15 cellular contexts compared by ENCODE assay signal in genomic region chr5:69129413-69129812, GRCh38. TPM values are rescaled to one million over a fixed set of nuclear protein-coding genes. Genes with fewer than 3 reads are reported as not detected.
DNase-seq lines count a peak whose midpoint lies in the region; ATAC-seq and TF ChIP-seq lines count a peak whose summit lies in the region.
"Had no signal": no experiment of that assay in that cellular context is flagged by ENCODE, and none has a peak within 500 bp of the region (broad histone marks: within the 10 kb centered on the region; RNA-seq: fewer than 3 reads in every experiment).

No MANE protein-coding gene starts in this region.

- H3K27ac ChIP-seq in IMR-90 (ENCODE audit: insufficient read depth, low read length) = no peak overlapping the region
- H3K27ac ChIP-seq: prostate gland had no signal

- peaks cover 0 to 3% of the 10 kb centered on the region in 2 experiments; a peak in 1 of 4 replicates for H3K79me1 ChIP-seq in IMR-90 (ENCODE audit: low read depth in 1 of 2, low read length in 2 of 2)

- BruUV-seq in IMR-90 (replicated peaks; lab: Mats Ljungman, UMichigan) = no TSS peak

- intact Hi-C loops in IMR-90 (cut with micrococcal nuclease) = no loop called here

- POLR2A ChIA-PET in IMR-90 (lab: Charles Lee; ENCODE audit: unreplicated experiment) = no interaction called here

- DNase-seq in AG20443 (ENCODE audit: low spot score) (peak; percentile 27), IMR-90 (peak; percentile 95), choroid plexus epithelial cell (ENCODE audit: low read depth) (peak; percentile 80), kidney tubule cell (ENCODE audit: low spot score) (peak; percentile 65), cortex of kidney (lab: John Stamatoyannopoulos, UW) (no peak)
- DNase-seq in stimulated activated naive CD4-positive, alpha-beta T cell treated with Interleukin-2 at 50 U/mL for 16 hours (lab: John Stamatoyannopoulos, UW) = no peak
- DNase-seq: activated CD4-positive, alpha-beta T cell treated with anti-CD3 and anti-CD28 coated beads for 36 hours; activated T-cell treated with anti-CD3 and anti-CD28 coated beads, Interleukin-2, amount 50 U/mL, for 24 hours; CD8-positive, alpha-beta memory T cell; left colon; NCI-H1417 treated with DMSO at 0.1 percent for 48 hours; NCI-H446 treated with DMSO at 0.1 percent for 48 hours had no signal

- no peaks in the 10 kb centered on the region for H4K20me1 ChIP-seq in IMR-90 (ENCODE audit: insufficient read depth, low read length)

- no peak overlapping the region for H3K9ac ChIP-seq in IMR-90 (ENCODE audit: low read depth, low read length)

- H2BK120ac ChIP-seq in IMR-90 (ENCODE audit: low read depth, low read length) = no peak overlapping the region

- peak overlapping the region; percentile 70 for H2BK5ac ChIP-seq in IMR-90 (ENCODE audit: low read depth, low read length, poor library complexity, severe bottlenecking)

- no peak overlapping the region for H3K4me3 ChIP-seq in IMR-90 (ENCODE audit: insufficient read depth, low read depth, low read length)
- H3K4me3 ChIP-seq in choroid plexus epithelial cell (ENCODE audit: low read depth, low read length) = no peak overlapping the region
- H3K4me3 ChIP-seq: prostate gland had no signal

- H3K18ac ChIP-seq in IMR-90 (ENCODE audit: low read depth, low read length) = no peak overlapping the region

- H3K56ac ChIP-seq in IMR-90 (ENCODE audit: extremely low read depth, insufficient read depth, low read length) = no peak overlapping the region

- no peaks in the 10 kb centered on the region for H3K9me3 ChIP-seq in IMR-90 (ENCODE audit: control insufficient read depth, insufficient read depth, low read length)
- H3K9me3 ChIP-seq: prostate gland had no signal

- ATAC-seq in IMR-90 (ENCODE audit: low read depth) (peak; percentile 91), HG03039 (IDR thresholded peaks at IDR 0.05; ENCODE audit: unreplicated experiment) (no peak), GM21447 (IDR thresholded peaks at IDR 0.05; ENCODE audit: unreplicated experiment) (no peak)
- ATAC-seq: activated CD4-positive, alpha-beta T cell treated with anti-CD3 and anti-CD28 coated beads for 36 hours; left colon had no signal

- CTCF ChIA-PET in IMR-90 (lab: Yijun Ruan, JAX) = no interaction called here

- H2BK20ac ChIP-seq in IMR-90 (ENCODE audit: low read depth, low read length) = no peak overlapping the region

- H3K36me3 ChIP-seq in IMR-90 (ENCODE audit: control insufficient read depth, insufficient read depth, low read length) = peaks cover 22% of the 10 kb centered on the region

- dilution Hi-C loops in IMR-90 (cut with HindIII; ENCODE audit: low sequenced_read_pairs, unreplicated experiment) = no loop called here

- no peak overlapping the region for H2AK9ac ChIP-seq in IMR-90 (replicated peaks; ENCODE audit: low read depth, low read length, poor library complexity)

- H3K4me2 ChIP-seq in IMR-90 (ENCODE audit: low read depth, low read length) = no peak overlapping the region

- TF ChIP-seq RAD21 in IMR-90 (IDR thresholded peaks at IDR 0.05; ENCODE audit: low read length) = no peak

- H2AFZ ChIP-seq in IMR-90 (replicated peaks; ENCODE audit: low read length, poor library complexity) = no peak overlapping the region

- no peak for TF ChIP-seq POLR2A in IMR-90 (IDR thresholded peaks at IDR 0.05; ENCODE audit: low read depth, low read length)

- no peaks in the 10 kb centered on the region for H3K9me1 ChIP-seq in IMR-90 (ENCODE audit: insufficient read depth, low read length)

- H4K5ac ChIP-seq in IMR-90 (ENCODE audit: low read depth, low read length) = no peak overlapping the region

- H4K91ac ChIP-seq in IMR-90 (ENCODE audit: insufficient read depth, low read depth, low read length) = no peak overlapping the region

- no peak overlapping the region for H4K8ac ChIP-seq in IMR-90 (ENCODE audit: low read depth in 2 of 2, low read length in 2 of 2)

- H3K23ac ChIP-seq in IMR-90 (ENCODE audit: low read depth, low read length) = no peak overlapping the region

- TF ChIP-seq CTCF in IMR-90 (conservative IDR thresholded peaks at IDR 0.05; ENCODE audit: low read depth, low read length) (no peak), choroid plexus epithelial cell (conservative IDR thresholded peaks at IDR 0.05; ENCODE audit: low read depth, low read length) (no peak)

- H3K4me1 ChIP-seq in IMR-90 (ENCODE audit: control insufficient read depth, insufficient read depth, low read length) = 0 out of 2 replicates have a peak, but pooled peaks cover 2% of the 10 kb centered on the region
- H3K4me1 ChIP-seq: prostate gland had no signal

- H3K27me3 ChIP-seq in IMR-90 (ENCODE audit: control insufficient read depth, insufficient read depth, low read length) = no peaks in the 10 kb centered on the region

- no peak overlapping the region for H3K14ac ChIP-seq in IMR-90 (replicated peaks; ENCODE audit: low read depth, low read length)

- H3K4ac ChIP-seq in IMR-90 (ENCODE audit: low read depth, low read length) = no peak overlapping the region

- in situ Hi-C loops in IMR-90 (cut with MboI; ENCODE audit: low sequenced_read_pairs) = no loop called here

- no peak overlapping the region for H2BK15ac ChIP-seq in IMR-90 (ENCODE audit: low read depth, low read length)

- no peak overlapping the region for H2AK5ac ChIP-seq in IMR-90 (ENCODE audit: low read depth, low read length)

TF ChIP-seq in IMR-90, 13 proteins besides CTCF, POLR2A, EP300 and RAD21:
- TF ChIP-seq, protein P1, sequence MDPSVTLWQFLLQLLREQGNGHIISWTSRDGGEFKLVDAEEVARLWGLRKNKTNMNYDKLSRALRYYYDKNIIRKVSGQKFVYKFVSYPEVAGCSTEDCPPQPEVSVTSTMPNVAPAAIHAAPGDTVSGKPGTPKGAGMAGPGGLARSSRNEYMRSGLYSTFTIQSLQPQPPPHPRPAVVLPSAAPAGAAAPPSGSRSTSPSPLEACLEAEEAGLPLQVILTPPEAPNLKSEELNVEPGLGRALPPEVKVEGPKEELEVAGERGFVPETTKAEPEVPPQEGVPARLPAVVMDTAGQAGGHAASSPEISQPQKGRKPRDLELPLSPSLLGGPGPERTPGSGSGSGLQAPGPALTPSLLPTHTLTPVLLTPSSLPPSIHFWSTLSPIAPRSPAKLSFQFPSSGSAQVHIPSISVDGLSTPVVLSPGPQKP (IDR thresholded peaks at IDR 0.05; ENCODE audit: borderline replicate concordance, low read depth, low read length) = no peak
- TF ChIP-seq SMC3 (IDR thresholded peaks at IDR 0.05; ENCODE audit: low read depth, low read length) (no peak), CEBPB (IDR thresholded peaks at IDR 0.05; ENCODE audit: low read depth, low read length) (peak; percentile 80), BHLHE40 (IDR thresholded peaks at IDR 0.05; ENCODE audit: low read depth, low read length) (peak; percentile 66), FOS (IDR thresholded peaks at IDR 0.05; ENCODE audit: low read depth, low read length) (peak; percentile 36; the same call in 1 of the 2 replicates), MAZ (IDR thresholded peaks at IDR 0.05; ENCODE audit: borderline replicate concordance, low read depth, low read length) (no peak)
TF ChIP-seq in IMR-90: peak in this region for 3.

RNA-seq across cellular contexts. Expression of gene SLC30A5, which starts 35.6 kb away (rescaled TPM):
- total RNA-seq in IMR-90 (2012; rRNA removed) = 34.8 and 63.3 TPM in 2 replicates
- 15.6 and 21.2 TPM in 2 replicates for polyA plus RNA-seq in IMR-90 (2012; rRNA removed)
- polyA plus RNA-seq in IMR-90 (2012; cell fraction: cytosol; rRNA removed) = 8.2 and 8.3 TPM in 2 replicates
- 9.8 and 38.2 TPM in 2 replicates for polyA plus RNA-seq in IMR-90 (2012; cell fraction: nucleus; rRNA removed; ENCODE audit: low replicate concordance)

RNA-seq across cellular contexts. Expression of gene CCNB1, which starts 37.5 kb away (rescaled TPM):
- 160 and 203 TPM in 2 replicates for total RNA-seq in IMR-90 (2012; rRNA removed)
- polyA plus RNA-seq in IMR-90 (2012; rRNA removed) = 77.0 and 83.3 TPM in 2 replicates
- polyA plus RNA-seq in IMR-90 (2012; cell fraction: cytosol; rRNA removed) = 22.8 and 47.1 TPM in 2 replicates
- 12.3 and 33.0 TPM in 2 replicates for polyA plus RNA-seq in IMR-90 (2012; cell fraction: nucleus; rRNA removed; ENCODE audit: low replicate concordance)

RNA-seq across cellular contexts. Expression of gene CENPH, which starts 60.0 kb away (rescaled TPM):
- 3.8 and 10.8 TPM in 2 replicates for total RNA-seq in IMR-90 (2012; rRNA removed)
- polyA plus RNA-seq in IMR-90 (2012; rRNA removed) = 6.6 and 7.8 TPM in 2 replicates
- 1.4 and 7.8 TPM in 2 replicates for polyA plus RNA-seq in IMR-90 (2012; cell fraction: cytosol; rRNA removed)
- polyA plus RNA-seq in IMR-90 (2012; cell fraction: nucleus; rRNA removed; ENCODE audit: low replicate concordance) = 0.47 and 1.1 TPM in 2 replicates

Comparison
In these comparisons a context has a peak if more than half of its experiments do, and no peak if none do; other contexts are left out.
1. DNase-seq: peak in AG20443 (single experiment), IMR-90 (single experiment), choroid plexus epithelial cell (single experiment) and kidney tubule cell (single experiment); none in stimulated activated naive CD4-positive, alpha-beta T cell treated with Interleukin-2 at 50 U/mL for 16 hours (single experiment) and cortex of kidney (single experiment).